Comparison of ENCODE assay signal across 9 cellular contexts in genomic region chr4:85681194-85681803, GRCh38.
DNase-seq lines count a peak whose midpoint lies in the region; ATAC-seq and FAIRE-seq lines count a peak whose summit lies in the region.
"Had no signal": no experiment of that assay in that cellular context is flagged by ENCODE, and none has a peak within 500 bp of the region (broad histone marks: within the 10 kb centered on the region; RNA-seq: fewer than 3 reads in every experiment).

No MANE protein-coding gene starts in this region.

- ATAC-seq in GM19035 (IDR thresholded peaks at IDR 0.05; ENCODE audit: unreplicated experiment), result no peak

- DNase-seq in GOT3 (lab: John Stamatoyannopoulos, UW) (peak; percentile 5), SK-N-MC (ENCODE audit: low read depth, low spot score) (peak; percentile 89), globus pallidus (ENCODE audit: low spot score) (peak; percentile 83), smooth muscle cell of the brain vasculature (ENCODE audit: low read depth, low spot score) (peak; percentile 63), GM19239 (ENCODE audit: insufficient read length, low spot score) (no peak), G401 (ENCODE audit: low spot score) (no peak)
- DNase-seq in stimulated activated CD8-positive, alpha-beta memory T cell treated with anti-CD3 and anti-CD28 coated beads, Interleukin-4, amount 100 ng/mL, for 48 hours, result no peak
- DNase-seq: effector CD8-positive, alpha-beta T cell had no signal

- no peaks in the 10 kb centered on the region; the same call in 1 of the 2 replicates for H3K9me3 ChIP-seq in SK-N-MC (ENCODE audit: low read depth, low read length)

- peak overlapping the region; percentile 62 for H3K4me3 ChIP-seq in SK-N-MC

- in situ Hi-C loops in G401 (cut with HindIII; ENCODE audit: low sequenced_read_pairs), result no loop called here

- FAIRE-seq in GM19239 (lab: Jason Lieb, UNC), result no peak

- peak overlapping the region; percentile 98 for H3K27ac ChIP-seq in SK-N-MC

- no peaks in the 10 kb centered on the region for H3K36me3 ChIP-seq in SK-N-MC (ENCODE audit: insufficient read depth, low read length)

- peak overlapping the region; percentile 65 for H3K9ac ChIP-seq in SK-N-MC (ENCODE audit: insufficient read length)

Comparison
In these comparisons a context has a peak if more than half of its experiments do, and no peak if none do; other contexts are left out.
1. DNase-seq: peak in GOT3 (single experiment), SK-N-MC (single experiment), globus pallidus (single experiment) and smooth muscle cell of the brain vasculature (single experiment); none in stimulated activated CD8-positive, alpha-beta memory T cell treated with anti-CD3 and anti-CD28 coated beads, Interleukin-4, amount 100 ng/mL, for 48 hours (single experiment), GM19239 (single experiment) and G401 (single experiment).